In the genomic region with DNA sequence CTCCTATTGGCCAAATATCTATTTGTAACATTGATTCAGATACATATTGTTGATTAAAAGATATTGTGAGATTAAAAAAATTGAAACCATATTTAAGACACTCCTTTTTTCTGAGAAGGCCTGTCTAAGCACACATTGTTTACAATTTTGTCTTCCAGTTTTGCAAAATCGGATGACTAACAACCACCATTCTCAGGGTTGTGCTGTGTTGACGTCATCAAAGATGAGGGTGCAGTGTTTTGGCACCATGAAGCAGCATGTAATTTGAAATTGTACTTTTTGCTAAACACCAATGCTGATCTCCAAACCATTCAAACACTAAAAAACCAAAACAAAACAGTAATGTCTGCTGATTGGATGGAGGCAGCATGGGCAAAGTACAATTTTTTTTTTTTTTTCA, we compare ENCODE assay signal across 18 cellular contexts. TPM values are rescaled to one million over a fixed set of nuclear protein-coding genes. Genes with fewer than 3 reads are reported as not detected.
DNase-seq lines count a peak whose midpoint lies in the region; ATAC-seq, FAIRE-seq and TF ChIP-seq lines count a peak whose summit lies in the region.
"Had no signal": no experiment of that assay in that cellular context is flagged by ENCODE, and none has a peak within 500 bp of the region (broad histone marks: within the 10 kb centered on the region; RNA-seq: fewer than 3 reads in every experiment).

No MANE protein-coding gene starts in this region.

- H3K27ac ChIP-seq in astrocyte (ENCODE audit: low read depth, low read length) (no peak overlapping the region), foreskin keratinocyte (peak overlapping the region; percentile 53)
- H3K27ac ChIP-seq: KMS-11, ovary, thoracic aorta had no signal

- H3K4me1 ChIP-seq in astrocyte (ENCODE audit: insufficient read depth, low read length) (no peaks in the 10 kb centered on the region), foreskin keratinocyte (no peaks in the 10 kb centered on the region)

- H2AFZ ChIP-seq in astrocyte (ENCODE audit: low read depth, low read length), result no peak overlapping the region

- ATAC-seq in foreskin keratinocyte (peak; percentile 74), GM21526 (IDR thresholded peaks at IDR 0.05; ENCODE audit: low FRiP score, unreplicated experiment) (no peak), left colon (no peak)
- ATAC-seq in activated naive CD8-positive, alpha-beta T cell treated with anti-CD3 and anti-CD28 coated beads, Interleukin-2, amount 50 U/mL, for 24 hours, result no peak
- ATAC-seq: activated CD8-positive, alpha-beta T cell treated with anti-CD3 and anti-CD28 coated beads, Interleukin-2, amount 10 ng/mL, durations not matched to agents 7 days and 5 days had no signal

- peak; percentile 59 for DNase-seq in A172 (ENCODE audit: low spot score)
- DNase-seq in GM04504 (ENCODE audit: low read depth), result peak; percentile 28
- peak; percentile 81 for DNase-seq in astrocyte (ENCODE audit: low read depth)
- peak; percentile 45 to 77 for DNase-seq in foreskin keratinocyte
- no peak for DNase-seq in GM19240 (ENCODE audit: insufficient read length, low spot score)
- no peak for DNase-seq in activated naive CD8-positive, alpha-beta T cell treated with anti-CD3 and anti-CD28 coated beads, Interleukin-2, amount 50 U/mL, for 24 hours
- no peak for DNase-seq in left colon
- DNase-seq: activated CD8-positive, alpha-beta T cell treated with anti-CD3 and anti-CD28 coated beads, Interleukin-2, amount 10 ng/mL, durations not matched to agents 7 days and 5 days; DMS53; NCI-H187; SHP77 had no signal

- no peaks in the 10 kb centered on the region for H3K36me3 Mint-ChIP-seq in astrocyte (ENCODE audit: low read depth, unreplicated experiment)
- no peaks in the 10 kb centered on the region for H3K36me3 Mint-ChIP-seq in activated naive CD8-positive, alpha-beta T cell treated with anti-CD3 and anti-CD28 coated beads, Interleukin-2, amount 50 U/mL, for 24 hours (ENCODE audit: low read depth)
- H3K36me3 Mint-ChIP-seq: mesothelial cell of epicardium had no signal

- H3K27ac Mint-ChIP-seq in astrocyte (ENCODE audit: unreplicated experiment), result no peak overlapping the region
- no peak overlapping the region for H3K27ac Mint-ChIP-seq in activated naive CD8-positive, alpha-beta T cell treated with anti-CD3 and anti-CD28 coated beads, Interleukin-2, amount 50 U/mL, for 24 hours
- H3K27ac Mint-ChIP-seq: activated CD8-positive, alpha-beta T cell treated with anti-CD3 and anti-CD28 coated beads, Interleukin-2, amount 10 ng/mL, durations not matched to agents 7 days and 5 days; activated T-helper 2 cell treated with anti-CD3 and anti-CD28 coated beads, Interferon-gamma antibody, Interleukin-2, Interleukin-4, amounts not matched to agents 10 μg/mL and 5 μg/mL and 100 μg/mL, durations not matched to agents 14 hours and 24 hours and 36 hours; B cell; mesothelial cell of epicardium had no signal

- no peaks in the 10 kb centered on the region for H3K27me3 Mint-ChIP-seq in astrocyte (ENCODE audit: low read depth, unreplicated experiment)
- peaks cover 43% of the 10 kb centered on the region for H3K27me3 Mint-ChIP-seq in activated naive CD8-positive, alpha-beta T cell treated with anti-CD3 and anti-CD28 coated beads, Interleukin-2, amount 50 U/mL, for 24 hours

- no peaks in the 10 kb centered on the region for H3K27me3 ChIP-seq in astrocyte (ENCODE audit: insufficient read depth, low read length)
- H3K27me3 ChIP-seq in foreskin keratinocyte, result peaks cover 68% of the 10 kb centered on the region
- H3K27me3 ChIP-seq: ovary had no signal

- no peaks in the 10 kb centered on the region for H3K9me3 ChIP-seq in astrocyte (ENCODE audit: insufficient read depth, low read depth, low read length)
- H3K9me3 ChIP-seq: ovary, thoracic aorta had no signal

- no peak for FAIRE-seq in astrocyte (lab: Jason Lieb, UNC)

- H3K4me3 Mint-ChIP-seq in astrocyte (ENCODE audit: unreplicated experiment), result no peak overlapping the region
- no peak overlapping the region for H3K4me3 Mint-ChIP-seq in activated naive CD8-positive, alpha-beta T cell treated with anti-CD3 and anti-CD28 coated beads, Interleukin-2, amount 50 U/mL, for 24 hours
- H3K4me3 Mint-ChIP-seq: activated CD8-positive, alpha-beta T cell treated with anti-CD3 and anti-CD28 coated beads, Interleukin-2, amount 10 ng/mL, durations not matched to agents 7 days and 5 days; B cell; mesothelial cell of epicardium had no signal

- no peak overlapping the region for H3K9ac ChIP-seq in astrocyte (ENCODE audit: low read length)
- H3K9ac ChIP-seq: KMS-11 had no signal

- intact Hi-C loops in left colon (cut with DNase I, micrococcal nuclease), result no loop called here

- H3K4me3 ChIP-seq in astrocyte (ENCODE audit: insufficient read depth, low read depth, low read length), result no peak overlapping the region
- H3K4me3 ChIP-seq: ovary, thoracic aorta had no signal

- TF ChIP-seq CTCF in astrocyte (IDR thresholded peaks at IDR 0.05; ENCODE audit: insufficient read depth, low read depth, low read length) (no peak), foreskin keratinocyte (conservative IDR thresholded peaks at IDR 0.05) (no peak)

- H3K79me2 ChIP-seq in astrocyte (ENCODE audit: insufficient read depth, low read length), result peaks cover 3% of the 10 kb centered on the region

- no peaks in the 10 kb centered on the region for H4K20me1 ChIP-seq in astrocyte (ENCODE audit: insufficient read depth, low read length)

- peaks cover 1% of the 10 kb centered on the region for H3K4me1 Mint-ChIP-seq in astrocyte (ENCODE audit: low read depth, unreplicated experiment)
- H3K4me1 Mint-ChIP-seq in activated naive CD8-positive, alpha-beta T cell treated with anti-CD3 and anti-CD28 coated beads, Interleukin-2, amount 50 U/mL, for 24 hours, result no peaks in the 10 kb centered on the region
- H3K4me1 Mint-ChIP-seq: B cell had no signal

- no peak overlapping the region for H3K4me2 ChIP-seq in astrocyte (ENCODE audit: low read length)
- H3K4me2 ChIP-seq: KMS-11 had no signal

- H3K36me3 ChIP-seq in astrocyte (ENCODE audit: insufficient read depth, low read length), result no peaks in the 10 kb centered on the region
- H3K36me3 ChIP-seq: ovary, thoracic aorta had no signal

- H3K9me3 Mint-ChIP-seq in astrocyte (ENCODE audit: unreplicated experiment), result no peaks in the 10 kb centered on the region
- no peaks in the 10 kb centered on the region for H3K9me3 Mint-ChIP-seq in activated naive CD8-positive, alpha-beta T cell treated with anti-CD3 and anti-CD28 coated beads, Interleukin-2, amount 50 U/mL, for 24 hours
- H3K9me3 Mint-ChIP-seq: activated T-helper 2 cell treated with anti-CD3 and anti-CD28 coated beads, Interferon-gamma antibody, Interleukin-2, Interleukin-4, amounts not matched to agents 10 μg/mL and 5 μg/mL and 100 μg/mL, durations not matched to agents 14 hours and 24 hours and 36 hours; mesothelial cell of epicardium had no signal

RNA-seq across cellular contexts. Expression of gene CREB5, which starts 7.4 kb away (rescaled TPM):
- 1.4 and 3.2 TPM in 2 replicates for total RNA-seq in A172 (2014; rRNA removed; shearing (Covaris generic))
- total RNA-seq in astrocyte, result 23.7 and 25.4 TPM in 2 replicates
- 1.7 and 3.7 TPM in 2 replicates for total RNA-seq in foreskin keratinocyte
- polyA plus RNA-seq in foreskin keratinocyte, result 0.51 and 1.0 TPM in 2 replicates
- 1 to 10 TPM; 1.8 to 2.4 TPM for total RNA-seq in left colon
- total RNA-seq: activated CD8-positive, alpha-beta T cell treated with anti-CD3 and anti-CD28 coated beads, Interleukin-2, amount 10 ng/mL, durations not matched to agents 7 days and 5 days; activated T-helper 2 cell treated with anti-CD3 and anti-CD28 coated beads, Interferon-gamma antibody, Interleukin-2, Interleukin-4, amounts not matched to agents 10 μg/mL and 5 μg/mL and 100 μg/mL, durations not matched to agents 14 hours and 24 hours and 36 hours had no signal

Comparison
In these comparisons a context has a peak if more than half of its experiments do, and no peak if none do; other contexts are left out.
1. DNase-seq: peak in A172 (single experiment), GM04504 (single experiment), astrocyte (single experiment) and foreskin keratinocyte (2 of 2); none in GM19240 (single experiment), activated naive CD8-positive, alpha-beta T cell treated with anti-CD3 and anti-CD28 coated beads, Interleukin-2, amount 50 U/mL, for 24 hours (single experiment) and left colon (0 of 2).